In genomic region chr9:127927457-127928231, GRCh38 we compare ENCODE assay signal across 7 cellular contexts. TPM values are rescaled to one million over a fixed set of nuclear protein-coding genes. Genes with fewer than 3 reads are reported as not detected.
DNase-seq lines count a peak whose midpoint lies in the region; ATAC-seq, FAIRE-seq and TF ChIP-seq lines count a peak whose summit lies in the region.

No MANE protein-coding gene starts in this region.

- no peaks in the 10 kb centered on the region for H3K36me3 ChIP-seq in endothelial cell of umbilical vein (ENCODE audit: control insufficient read depth in 2 of 2, extremely low read depth in 1 of 2, insufficient read depth in 2 of 2, low read length in 2 of 2)

- FAIRE-seq in endothelial cell of umbilical vein (lab: Jason Lieb, UNC) = no peak

- peaks cover 3 to 6% of the 10 kb centered on the region in 2 experiments for H3K27me3 ChIP-seq in endothelial cell of umbilical vein (ENCODE audit: control insufficient read depth in 2 of 2, insufficient read depth in 2 of 2, low read length in 2 of 2)

- no peak overlapping the region for H3K9ac ChIP-seq in endothelial cell of umbilical vein (replicated peaks; ENCODE audit: extremely low read depth, insufficient read depth, low read length)

- H3K27ac Mint-ChIP-seq in activated CD4-positive, alpha-beta memory T cell treated with anti-CD3 and anti-CD28 coated beads, Interleukin-2, amount 10 ng/mL, durations not matched to agents 7 days and 5 days = no peak overlapping the region

- no peak overlapping the region for H3K27ac ChIP-seq in endothelial cell of umbilical vein (ENCODE audit: insufficient read depth, low read depth, low read length)

- POLR2A ChIA-PET in activated CD4-positive, alpha-beta memory T cell treated with anti-CD3 and anti-CD28 coated beads, Interleukin-2, amount 10 ng/mL, durations not matched to agents 7 days and 5 days (lab: Charles Lee) = interaction anchor here (1.8 to 2.2 kb wide), 2 partner anchors 16 to 22 kb away, joined by 6 to 7 read pairs; no protein-coding TSS in a partner anchor
- POLR2A ChIA-PET in endothelial cell of umbilical vein (lab: Charles Lee) = no interaction called here

- ATAC-seq in HG03039 (IDR thresholded peaks at IDR 0.05; ENCODE audit: unreplicated experiment) (no peak), GM18498 (IDR thresholded peaks at IDR 0.05; ENCODE audit: unreplicated experiment) (no peak)

- CTCF ChIA-PET in activated CD4-positive, alpha-beta memory T cell treated with anti-CD3 and anti-CD28 coated beads, Interleukin-2, amount 10 ng/mL, durations not matched to agents 7 days and 5 days (lab: Charles Lee) = interaction anchor here (0.6 kb wide), 1 partner anchor 103 kb away, joined by 5 read pairs; no protein-coding TSS in a partner anchor
- CTCF ChIA-PET in endothelial cell of umbilical vein (lab: Charles Lee) = interaction anchor here (0.6 kb wide), 1 partner anchor 40 kb away, joined by 3 read pairs; no protein-coding TSS in a partner anchor

- no peaks in the 10 kb centered on the region for H3K9me3 ChIP-seq in endothelial cell of umbilical vein (replicated peaks; ENCODE audit: control insufficient read depth, insufficient read depth, low read length)

- TF ChIP-seq CTCF in endothelial cell of umbilical vein (IDR thresholded peaks at IDR 0.05; ENCODE audit: extremely low read depth in 1 of 2, insufficient read depth in 1 of 2, low read depth in 1 of 2, low read length in 2 of 2) = no peak

- H3K4me3 ChIP-seq in endothelial cell of umbilical vein (replicated peaks in 1 of 3; ENCODE audit: insufficient read depth in 1 of 3, low read depth in 1 of 3, low read length in 3 of 3) (no peak overlapping the region), skeletal muscle cell (ENCODE audit: low read depth, low read length) (peak overlapping the region; percentile 30)

- no TSS peak for BruUV-seq in endothelial cell of umbilical vein (replicated peaks; lab: Mats Ljungman, UMichigan)

- H3K36me3 Mint-ChIP-seq in activated CD4-positive, alpha-beta memory T cell treated with anti-CD3 and anti-CD28 coated beads, Interleukin-2, amount 10 ng/mL, durations not matched to agents 7 days and 5 days (ENCODE audit: low read depth) = no peaks in the 10 kb centered on the region

- no peaks in the 10 kb centered on the region for H4K20me1 ChIP-seq in endothelial cell of umbilical vein (replicated peaks; ENCODE audit: control insufficient read depth, extremely low read depth, insufficient read depth, low read length)

- intact Hi-C loops in endothelial cell of umbilical vein (cut with micrococcal nuclease) = no loop called here

- H3K4me1 ChIP-seq in endothelial cell of umbilical vein (ENCODE audit: control insufficient read depth, extremely low read depth, insufficient read depth, low read length) = peaks cover 17% of the 10 kb centered on the region

- H3K9me3 Mint-ChIP-seq in activated CD4-positive, alpha-beta memory T cell treated with anti-CD3 and anti-CD28 coated beads, Interleukin-2, amount 10 ng/mL, durations not matched to agents 7 days and 5 days = no peaks in the 10 kb centered on the region

- no peak for TF ChIP-seq POLR2A in endothelial cell of umbilical vein (IDR thresholded peaks at IDR 0.05; ENCODE audit: low read depth, low read length)

- DNase-seq in NCI-H1105 treated with DMSO at 0.1 percent for 48 hours (lab: John Stamatoyannopoulos, UW) (peak; percentile 65), endothelial cell of umbilical vein (ENCODE audit: low read depth, low spot score) (no peak), skeletal muscle cell (ENCODE audit: low read depth) (no peak), glomerular visceral epithelial cell (ENCODE audit: extremely low spot score) (no peak)
- DNase-seq in activated CD4-positive, alpha-beta memory T cell treated with anti-CD3 and anti-CD28 coated beads, Interleukin-2, amount 10 ng/mL, durations not matched to agents 7 days and 5 days = peak; percentile 76

- H2AFZ ChIP-seq in endothelial cell of umbilical vein (ENCODE audit: low read depth, low read length) = no peak overlapping the region

- no peaks in the 10 kb centered on the region for H3K79me2 ChIP-seq in endothelial cell of umbilical vein (ENCODE audit: control insufficient read depth, insufficient read depth, low read length)

- peak overlapping the region; percentile 50 for H3K4me3 Mint-ChIP-seq in activated CD4-positive, alpha-beta memory T cell treated with anti-CD3 and anti-CD28 coated beads, Interleukin-2, amount 10 ng/mL, durations not matched to agents 7 days and 5 days

- H3K9me1 ChIP-seq in endothelial cell of umbilical vein (replicated peaks; ENCODE audit: control insufficient read depth, extremely low read depth, insufficient read depth, low read length) = no peaks in the 10 kb centered on the region

- peaks cover 43% of the 10 kb centered on the region for H3K4me1 Mint-ChIP-seq in activated CD4-positive, alpha-beta memory T cell treated with anti-CD3 and anti-CD28 coated beads, Interleukin-2, amount 10 ng/mL, durations not matched to agents 7 days and 5 days

- H3K27me3 Mint-ChIP-seq in activated CD4-positive, alpha-beta memory T cell treated with anti-CD3 and anti-CD28 coated beads, Interleukin-2, amount 10 ng/mL, durations not matched to agents 7 days and 5 days = peaks cover 31% of the 10 kb centered on the region

- dilution Hi-C loops in endothelial cell of umbilical vein (cut with MboI; ENCODE audit: extremely low pct_ligation_motif_present, low sequenced_read_pairs) = no loop called here

- no peak overlapping the region for H3K4me2 ChIP-seq in endothelial cell of umbilical vein (ENCODE audit: insufficient read depth, low read length)

TF ChIP-seq in endothelial cell of umbilical vein, 7 proteins besides CTCF, POLR2A, EP300 and RAD21 (continues in another document):
- no peak for TF ChIP-seq FOS (IDR thresholded peaks at IDR 0.05; ENCODE audit: borderline replicate concordance, insufficient read depth, low read length)

RNA-seq across cellular contexts. Expression of gene PIP5KL1, which starts 2.9 kb away (rescaled TPM):
- 1 to 10 TPM; 1.5 to 1.9 TPM for total RNA-seq in activated CD4-positive, alpha-beta memory T cell treated with anti-CD3 and anti-CD28 coated beads, Interleukin-2, amount 10 ng/mL, durations not matched to agents 7 days and 5 days
- total RNA-seq in endothelial cell of umbilical vein = 2.9 and 3.8 TPM in 2 replicates
- 1.5 and 2.3 TPM in 2 replicates for polyA plus RNA-seq in endothelial cell of umbilical vein
- polyA plus RNA-seq in endothelial cell of umbilical vein (2011; cell fraction: cytosol; rRNA removed) = 0.28 and 0.87 TPM in 2 replicates
- 5.1 and 6.2 TPM in 2 replicates for polyA plus RNA-seq in endothelial cell of umbilical vein (2011; cell fraction: nucleus; rRNA removed)
- 0.56 and 1.3 TPM in 2 replicates for polyA plus RNA-seq in endothelial cell of umbilical vein (2012)
- polyA minus RNA-seq in endothelial cell of umbilical vein = 0.42 and 0.83 TPM in 2 replicates
- polyA minus RNA-seq in endothelial cell of umbilical vein (2011; cell fraction: cytosol; rRNA and poly(A)+ RNA removed) = 4.0 TPM
- polyA minus RNA-seq in endothelial cell of umbilical vein (2011; cell fraction: nucleus; rRNA and poly(A)+ RNA removed) = 1.6 and 1.8 TPM in 2 replicates

RNA-seq across cellular contexts. Expression of gene DPM2, which starts 10.0 kb away (rescaled TPM):
- 10 to 100 TPM; 48.2 TPM for total RNA-seq in activated CD4-positive, alpha-beta memory T cell treated with anti-CD3 and anti-CD28 coated beads, Interleukin-2, amount 10 ng/mL, durations not matched to agents 7 days and 5 days
- total RNA-seq in endothelial cell of umbilical vein = 41.9 and 47.9 TPM in 2 replicates
- polyA plus RNA-seq in endothelial cell of umbilical vein = 63.9 and 85.0 TPM in 2 replicates
- polyA plus RNA-seq in endothelial cell of umbilical vein (2011; cell fraction: cytosol; rRNA removed) = 45.5 and 45.9 TPM in 2 replicates
- polyA plus RNA-seq in endothelial cell of umbilical vein (2011; cell fraction: nucleus; rRNA removed) = 31.6 and 39.0 TPM in 2 replicates
- 38.9 and 45.4 TPM in 2 replicates for polyA plus RNA-seq in endothelial cell of umbilical vein (2012)
- 39.8 and 52.5 TPM in 2 replicates for polyA minus RNA-seq in endothelial cell of umbilical vein
- 59.2 TPM for polyA minus RNA-seq in endothelial cell of umbilical vein (2011; cell fraction: cytosol; rRNA and poly(A)+ RNA removed)
- polyA minus RNA-seq in endothelial cell of umbilical vein (2011; cell fraction: nucleus; rRNA and poly(A)+ RNA removed) = 26.8 and 33.0 TPM in 2 replicates

RNA-seq across cellular contexts. Expression of gene ST6GALNAC4, which starts 10.8 kb away (rescaled TPM):
- total RNA-seq in activated CD4-positive, alpha-beta memory T cell treated with anti-CD3 and anti-CD28 coated beads, Interleukin-2, amount 10 ng/mL, durations not matched to agents 7 days and 5 days = 10 to 100 TPM; 19.4 to 21.5 TPM
- total RNA-seq in endothelial cell of umbilical vein = 38.1 and 45.9 TPM in 2 replicates
- polyA plus RNA-seq in endothelial cell of umbilical vein = 85.3 and 108 TPM in 2 replicates
- polyA plus RNA-seq in endothelial cell of umbilical vein (2011; cell fraction: cytosol; rRNA removed) = 44.2 and 64.3 TPM in 2 replicates
- polyA plus RNA-seq in endothelial cell of umbilical vein (2011; cell fraction: nucleus; rRNA removed) = 38.1 and 41.5 TPM in 2 replicates
- polyA plus RNA-seq in endothelial cell of umbilical vein (2012) = 39.9 and 49.4 TPM in 2 replicates
- 38.1 and 51.5 TPM in 2 replicates for polyA minus RNA-seq in endothelial cell of umbilical vein
- 129 TPM for polyA minus RNA-seq in endothelial cell of umbilical vein (2011; cell fraction: cytosol; rRNA and poly(A)+ RNA removed)
- 19.7 and 26.7 TPM in 2 replicates for polyA minus RNA-seq in endothelial cell of umbilical vein (2011; cell fraction: nucleus; rRNA and poly(A)+ RNA removed)

RNA-seq across cellular contexts. Expression of gene ST6GALNAC6, which starts 28.2 kb away (rescaled TPM):
- 100 to 1,000 TPM; 141 to 146 TPM for total RNA-seq in activated CD4-positive, alpha-beta memory T cell treated with anti-CD3 and anti-CD28 coated beads, Interleukin-2, amount 10 ng/mL, durations not matched to agents 7 days and 5 days
- 43.0 and 43.5 TPM in 2 replicates for total RNA-seq in endothelial cell of umbilical vein
- polyA plus RNA-seq in endothelial cell of umbilical vein = 78.9 and 93.6 TPM in 2 replicates
- polyA plus RNA-seq in endothelial cell of umbilical vein (2011; cell fraction: cytosol; rRNA removed) = 43.5 and 55.9 TPM in 2 replicates
- 78.4 and 100.0 TPM in 2 replicates for polyA plus RNA-seq in endothelial cell of umbilical vein (2011; cell fraction: nucleus; rRNA removed)
- 27.3 and 41.2 TPM in 2 replicates for polyA plus RNA-seq in endothelial cell of umbilical vein (2012)
- polyA minus RNA-seq in endothelial cell of umbilical vein = 50.1 and 50.4 TPM in 2 replicates
- 17.7 TPM for polyA minus RNA-seq in endothelial cell of umbilical vein (2011; cell fraction: cytosol; rRNA and poly(A)+ RNA removed)
- polyA minus RNA-seq in endothelial cell of umbilical vein (2011; cell fraction: nucleus; rRNA and poly(A)+ RNA removed) = 20.0 and 24.0 TPM in 2 replicates

RNA-seq across cellular contexts. Expression of gene AK1, which starts 50.2 kb away (rescaled TPM):
- 10 to 100 TPM; 80.9 to 81.9 TPM for total RNA-seq in activated CD4-positive, alpha-beta memory T cell treated with anti-CD3 and anti-CD28 coated beads, Interleukin-2, amount 10 ng/mL, durations not matched to agents 7 days and 5 days
- total RNA-seq in endothelial cell of umbilical vein = 113 and 115 TPM in 2 replicates
- 148 and 157 TPM in 2 replicates for polyA plus RNA-seq in endothelial cell of umbilical vein
- 189 and 191 TPM in 2 replicates for polyA plus RNA-seq in endothelial cell of umbilical vein (2011; cell fraction: cytosol; rRNA removed)
- 108 and 134 TPM in 2 replicates for polyA plus RNA-seq in endothelial cell of umbilical vein (2011; cell fraction: nucleus; rRNA removed)
- 173 and 181 TPM in 2 replicates for polyA plus RNA-seq in endothelial cell of umbilical vein (2012)
- polyA minus RNA-seq in endothelial cell of umbilical vein = 33.5 and 35.7 TPM in 2 replicates
- 36.3 TPM for polyA minus RNA-seq in endothelial cell of umbilical vein (2011; cell fraction: cytosol; rRNA and poly(A)+ RNA removed)
- 5.2 TPM in 2 replicates for polyA minus RNA-seq in endothelial cell of umbilical vein (2011; cell fraction: nucleus; rRNA and poly(A)+ RNA removed)

Comparison
In these comparisons a context has a peak if more than half of its experiments do, and no peak if none do; other contexts are left out.
1. DNase-seq: peak in NCI-H1105 treated with DMSO at 0.1 percent for 48 hours (single experiment) and activated CD4-positive, alpha-beta memory T cell treated with anti-CD3 and anti-CD28 coated beads, Interleukin-2, amount 10 ng/mL, durations not matched to agents 7 days and 5 days (single experiment); none in endothelial cell of umbilical vein (single experiment), skeletal muscle cell (single experiment) and glomerular visceral epithelial cell (single experiment).